Comparison of ENCODE assay signal across 8 cellular contexts in the genomic region with DNA sequence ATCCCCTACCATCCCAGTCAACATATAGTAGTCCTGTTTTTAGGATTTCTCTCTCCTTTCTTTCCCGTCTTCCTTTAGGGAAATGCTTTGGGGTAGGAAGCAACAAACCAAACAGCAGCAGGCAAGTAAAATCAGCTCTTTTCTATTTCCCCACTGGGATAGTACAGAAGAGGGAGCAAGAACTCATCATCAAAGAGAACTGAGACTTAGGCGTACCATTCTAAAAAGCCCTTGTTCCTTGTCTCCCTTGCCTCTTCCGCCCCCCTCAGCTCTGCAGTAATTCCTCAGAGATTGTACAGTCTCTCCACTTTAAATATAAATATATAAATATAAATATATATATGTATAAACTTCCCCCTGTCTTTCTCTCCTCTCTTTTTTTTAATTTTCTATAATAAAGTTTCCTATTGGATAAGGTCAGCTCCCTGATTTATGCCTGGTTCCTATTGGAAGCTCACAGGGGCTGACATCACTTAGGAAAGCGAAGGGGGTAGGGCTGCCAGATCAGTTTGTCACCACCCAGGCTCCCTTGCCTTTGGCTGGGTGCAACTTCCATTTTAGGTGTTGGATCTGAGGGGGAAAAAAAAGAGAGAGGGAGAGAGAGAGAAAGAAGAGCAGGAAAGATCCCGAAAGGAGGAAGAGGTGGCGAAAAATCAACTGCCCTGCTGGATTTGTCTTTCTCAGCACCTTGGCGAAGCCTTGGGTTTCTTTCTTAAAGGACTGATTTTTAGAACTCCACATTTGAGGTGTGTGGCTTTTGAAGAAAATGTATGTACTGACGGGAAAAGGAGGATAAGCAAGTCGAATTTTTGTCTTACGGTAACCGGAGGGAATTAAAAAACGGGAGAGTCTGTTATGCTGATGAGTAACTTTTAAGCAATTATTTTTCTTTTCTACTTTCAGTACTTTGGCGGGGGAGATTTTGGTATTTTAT. TPM values are rescaled to one million over a fixed set of nuclear protein-coding genes. Genes with fewer than 3 reads are reported as not detected.
A peak's percentile ranks its signal among the peaks of the same experiment; 100 is the strongest.
DNase-seq lines count a peak whose midpoint lies in the region; ATAC-seq and TF ChIP-seq lines count a peak whose summit lies in the region.

A gene with protein sequence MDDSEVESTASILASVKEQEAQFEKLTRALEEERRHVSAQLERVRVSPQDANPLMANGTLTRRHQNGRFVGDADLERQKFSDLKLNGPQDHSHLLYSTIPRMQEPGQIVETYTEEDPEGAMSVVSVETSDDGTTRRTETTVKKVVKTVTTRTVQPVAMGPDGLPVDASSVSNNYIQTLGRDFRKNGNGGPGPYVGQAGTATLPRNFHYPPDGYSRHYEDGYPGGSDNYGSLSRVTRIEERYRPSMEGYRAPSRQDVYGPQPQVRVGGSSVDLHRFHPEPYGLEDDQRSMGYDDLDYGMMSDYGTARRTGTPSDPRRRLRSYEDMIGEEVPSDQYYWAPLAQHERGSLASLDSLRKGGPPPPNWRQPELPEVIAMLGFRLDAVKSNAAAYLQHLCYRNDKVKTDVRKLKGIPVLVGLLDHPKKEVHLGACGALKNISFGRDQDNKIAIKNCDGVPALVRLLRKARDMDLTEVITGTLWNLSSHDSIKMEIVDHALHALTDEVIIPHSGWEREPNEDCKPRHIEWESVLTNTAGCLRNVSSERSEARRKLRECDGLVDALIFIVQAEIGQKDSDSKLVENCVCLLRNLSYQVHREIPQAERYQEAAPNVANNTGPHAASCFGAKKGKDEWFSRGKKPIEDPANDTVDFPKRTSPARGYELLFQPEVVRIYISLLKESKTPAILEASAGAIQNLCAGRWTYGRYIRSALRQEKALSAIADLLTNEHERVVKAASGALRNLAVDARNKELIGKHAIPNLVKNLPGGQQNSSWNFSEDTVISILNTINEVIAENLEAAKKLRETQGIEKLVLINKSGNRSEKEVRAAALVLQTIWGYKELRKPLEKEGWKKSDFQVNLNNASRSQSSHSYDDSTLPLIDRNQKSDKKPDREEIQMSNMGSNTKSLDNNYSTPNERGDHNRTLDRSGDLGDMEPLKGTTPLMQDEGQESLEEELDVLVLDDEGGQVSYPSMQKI (plus strand): TSS at position 502 of the 934 bp plus-strand sequence. CDS start 29,677 bp downstream, outside the sequence.

- BruUV-seq in Calu3 (replicated peaks; lab: Mats Ljungman, UMichigan) (TSS peak; percentile 69), OCI-LY7 (replicated peaks; lab: Mats Ljungman, UMichigan) (no TSS peak)

- H3K79me2 ChIP-seq in OCI-LY7 (ENCODE audit: insufficient read depth, low read depth, low read length), result no peaks in the 10 kb centered on the region

- H2AFZ ChIP-seq in OCI-LY7 (ENCODE audit: low read length), result no peak within 1 kb of the TSS

- H3K36me3 Mint-ChIP-seq in Calu3 (ENCODE audit: insufficient read depth, unreplicated experiment), result peaks cover 57% of the 10 kb centered on the region

- H3K4me1 ChIP-seq in OCI-LY7 (ENCODE audit: insufficient read depth, low read length, poor library complexity, severe bottlenecking), result no peaks in the 10 kb centered on the region

- H3K27ac Mint-ChIP-seq in Calu3 (ENCODE audit: unreplicated experiment), result peak within 1 kb of the TSS; percentile 99

- peaks cover 22% of the 10 kb centered on the region for H3K4me1 Mint-ChIP-seq in Calu3 (ENCODE audit: low read depth, unreplicated experiment)

- intact Hi-C loops in Calu3 (cut with micrococcal nuclease; ENCODE audit: unreplicated experiment), result loop anchor here (1.0 to 2.0 kb wide), 2 partner anchors 18 to 37 kb away; no protein-coding TSS in a partner anchor
- intact Hi-C loops in OCI-LY7 (cut with micrococcal nuclease; ENCODE audit: unreplicated experiment), result no loop called here

- H3K4me3 Mint-ChIP-seq in Calu3 (ENCODE audit: low read depth, unreplicated experiment), result peak within 1 kb of the TSS; percentile 88

- H3K9me3 Mint-ChIP-seq in Calu3 (ENCODE audit: low read depth, unreplicated experiment), result no peaks in the 10 kb centered on the region

- H3K4me2 ChIP-seq in OCI-LY7 (ENCODE audit: low read length), result no peak within 1 kb of the TSS

- POLR2A ChIA-PET in OCI-LY7 (lab: Charles Lee), result interaction anchor here (0.6 to 1.2 kb wide), 4 partner anchors 14 to 516 kb away, joined by 3 to 5 read pairs (median 4); no protein-coding TSS in a partner anchor

- CTCF ChIA-PET in Calu3 (lab: Charles Lee), result interaction anchor here (0.6 to 4.3 kb wide), 9 partner anchors 9 to 525 kb away, joined by 3 to 30 read pairs (median 6); a partner anchor contains a TSS
- CTCF ChIA-PET in OCI-LY7 (lab: Charles Lee; ENCODE audit: unreplicated experiment), result no interaction called here

- H3K9me3 ChIP-seq in OCI-LY7 (ENCODE audit: low read length), result no peaks in the 10 kb centered on the region

- H4K20me1 ChIP-seq in OCI-LY7 (ENCODE audit: insufficient read depth, low read length), result no peaks in the 10 kb centered on the region

- TF ChIP-seq CTCF in Calu3 (IDR thresholded peaks at IDR 0.05; ENCODE audit: unreplicated experiment) (no peak), OCI-LY7 (conservative IDR thresholded peaks at IDR 0.05; ENCODE audit: low read length) (no peak)

- H3K27ac ChIP-seq in OCI-LY7 (ENCODE audit: low read depth, low read length, poor library complexity, severe bottlenecking), result no peak within 1 kb of the TSS

- H3K27me3 Mint-ChIP-seq in Calu3 (ENCODE audit: unreplicated experiment), result no peaks in the 10 kb centered on the region

- peak within 1 kb of the TSS; percentile 37 for H3K4me3 ChIP-seq in OCI-LY7 (ENCODE audit: low read depth, low read length, poor library complexity, severe bottlenecking)
- H3K4me3 ChIP-seq in skeletal muscle cell (ENCODE audit: low read depth, low read length), result peak within 1 kb of the TSS; percentile 73

- ATAC-seq in GM19328 (IDR thresholded peaks at IDR 0.05; ENCODE audit: unreplicated experiment) (peak; percentile 86), HG03457 (IDR thresholded peaks at IDR 0.05; ENCODE audit: unreplicated experiment) (peak; percentile 79)

- no peaks in the 10 kb centered on the region for H3K36me3 ChIP-seq in OCI-LY7 (ENCODE audit: insufficient read depth, low read length)

- DNase-seq in Calu3 (peak; percentile 89), OCI-LY7 (ENCODE audit: low spot score) (no peak), cerebellar nuclear complex (lab: John Stamatoyannopoulos, UW) (peak; percentile 78 to 90), inferior parietal cortex (ENCODE audit: extremely low spot score) (peak; percentile 94), skeletal muscle cell (ENCODE audit: low read depth) (peak; percentile 91)
- no peak for DNase-seq in stimulated activated CD4-positive, alpha-beta T cell treated with anti-CD3 and anti-CD28 coated beads, Interleukin-15, amount 100 ng/mL, for 24 hours

- H3K9me2 ChIP-seq in OCI-LY7 (ENCODE audit: insufficient read depth, low read length), result no peaks in the 10 kb centered on the region

RNA-seq across cellular contexts. Expression of the gene that starts here (rescaled TPM):
- total RNA-seq in Calu3 (2022), result 318 and 323 TPM in 2 replicates
- total RNA-seq in OCI-LY7 (2014; rRNA removed; shearing (Covaris generic)), result 5.1 and 6.7 TPM in 2 replicates
- 5.3 and 9.0 TPM in 2 replicates for total RNA-seq in OCI-LY7 (2022)

Comparison
In these comparisons a context has a peak if more than half of its experiments do, and no peak if none do; other contexts are left out.
1. RNA of the gene that starts here (total RNA-seq): 318 to 323 TPM in Calu3; 5.1 to 9.0 TPM in OCI-LY7; every median in the first group is over 10 times any median in the second.
2. DNase-seq: peak in Calu3 (single experiment), cerebellar nuclear complex (2 of 2), inferior parietal cortex (single experiment) and skeletal muscle cell (single experiment); none in OCI-LY7 (single experiment) and stimulated activated CD4-positive, alpha-beta T cell treated with anti-CD3 and anti-CD28 coated beads, Interleukin-15, amount 100 ng/mL, for 24 hours (single experiment).